9 cellular contexts compared by ENCODE assay signal in the genomic region with DNA sequence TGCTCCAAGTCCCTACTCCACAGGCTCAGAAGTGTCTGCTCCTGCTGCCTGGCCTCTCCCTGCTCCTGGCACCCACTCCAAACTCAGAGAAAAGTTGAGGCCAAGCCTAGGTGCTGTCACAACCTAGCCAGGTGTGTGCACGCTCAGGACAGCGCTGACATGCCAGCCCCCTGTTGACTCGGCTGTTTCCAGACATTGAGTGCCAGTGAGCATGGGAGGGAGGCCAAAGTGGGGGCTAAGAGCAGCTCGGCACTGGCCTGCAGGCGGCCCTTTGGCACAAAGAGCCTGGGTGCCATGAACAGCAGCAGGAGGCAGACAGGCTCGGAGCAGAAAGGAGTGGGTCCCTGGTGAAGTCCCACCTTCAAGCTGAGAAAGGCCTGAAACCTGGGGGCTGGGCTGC.
"Had no signal": no experiment of that assay in that cellular context is flagged by ENCODE, and none has a peak within 500 bp of the region (broad histone marks: within the 10 kb centered on the region; RNA-seq: fewer than 3 reads in every experiment).

No MANE protein-coding gene starts in this region.

- H3K4me3 Mint-ChIP-seq: HFFc6, IgD-negative memory B cell had no signal

- H3K4me3 ChIP-seq: GM23248, HAP-1 had no signal

- FAIRE-seq: HepG2 had no signal

- H3K9ac ChIP-seq: GM23248 had no signal

- ATAC-seq: HepG2 had no signal

- H3K27ac Mint-ChIP-seq: HFFc6, IgD-negative memory B cell had no signal

- H3K4me1 ChIP-seq: HAP-1 had no signal

- H3K36me3 ChIP-seq: HAP-1 had no signal

- H3K9me3 ChIP-seq: HAP-1 had no signal

- H3K27ac ChIP-seq: GM23248, HL-60 had no signal

- H3K9me3 Mint-ChIP-seq: HFFc6 had no signal

- H3K4me1 Mint-ChIP-seq: IgD-negative memory B cell had no signal

- H2AFZ ChIP-seq: GM23248 had no signal

- DNase-seq: GM23248, GOT3, H7, HFFc6, KBM-7 had no signal
